Comparison of ENCODE assay signal across 25 cellular contexts in genomic region chr7:43141091-43141490, GRCh38. TPM values are rescaled to one million over a fixed set of nuclear protein-coding genes. Genes with fewer than 3 reads are reported as not detected.
DNase-seq lines count a peak whose midpoint lies in the region; ATAC-seq and TF ChIP-seq lines count a peak whose summit lies in the region.
"Had no signal": no experiment of that assay in that cellular context is flagged by ENCODE, and none has a peak within 500 bp of the region (broad histone marks: within the 10 kb centered on the region; RNA-seq: fewer than 3 reads in every experiment).

No MANE protein-coding gene starts in this region.

- H3K27me3 ChIP-seq in Caco-2 (replicated peaks; ENCODE audit: control insufficient read depth, insufficient read depth, low read length), result no peaks in the 10 kb centered on the region
- no peaks in the 10 kb centered on the region for H3K27me3 ChIP-seq in KMS-11 (ENCODE audit: insufficient read depth, low read depth)
- no peaks in the 10 kb centered on the region for H3K27me3 ChIP-seq in effector memory CD4-positive, alpha-beta T cell (replicated peaks; ENCODE audit: control insufficient read depth, insufficient read depth, low read length, poor library complexity, severe bottlenecking)
- H3K27me3 ChIP-seq in gastrocnemius medialis, result no peaks in the 10 kb centered on the region
- H3K27me3 ChIP-seq: BLaER1, Peyer's patch, tibial nerve had no signal

- DNase-seq in Caco-2 (peak; percentile 47 to 57), astrocyte of the spinal cord (ENCODE audit: low read depth, low spot score) (peak; percentile 53), iPS-NIHi7 (ENCODE audit: extremely low spot score) (peak; percentile 42), HUDEP-2 (lab: John Stamatoyannopoulos, UW; ENCODE audit: unreplicated experiment in 76 of 76) (no peak), globus pallidus (ENCODE audit: low spot score) (no peak), gastrocnemius medialis (no peak)
- DNase-seq in effector memory CD4-positive, alpha-beta T cell, result no peak
- DNase-seq: activated CD4-positive, alpha-beta T cell treated with anti-CD3 and anti-CD28 coated beads, Interleukin-2, amount 10 ng/mL, durations not matched to agents 7 days and 5 days; left ventricle myocardium inferior; NCI-H1105; NCI-H510A; nephron progenitor cell; Peyer's patch; right cardiac atrium; stimulated activated CD4-positive, alpha-beta T cell treated with anti-CD3 and anti-CD28 coated beads, Interleukin-12 subunit alpha, Interleukin-12 subunit beta, amount 100 ng/mL, for 4 hours; stimulated activated naive CD8-positive, alpha-beta T cell treated with anti-CD3 and anti-CD28 coated beads, Interleukin-15, amount 100 ng/mL, for 72 hours; T-helper 2 cell had no signal

- POLR2A ChIA-PET in Caco-2 (lab: Charles Lee), result no interaction called here

- H3K36me3 ChIP-seq in Caco-2 (ENCODE audit: control insufficient read depth, insufficient read depth, low read length) (no peaks in the 10 kb centered on the region), KMS-11 (ENCODE audit: insufficient read depth) (no peaks in the 10 kb centered on the region), gastrocnemius medialis (no peaks in the 10 kb centered on the region)
- no peaks in the 10 kb centered on the region for H3K36me3 ChIP-seq in effector memory CD4-positive, alpha-beta T cell (ENCODE audit: control insufficient read depth, insufficient read depth, low read length)
- H3K36me3 ChIP-seq: left ventricle myocardium inferior, Peyer's patch, tibial nerve had no signal

- H3K27ac Mint-ChIP-seq in Caco-2 (ENCODE audit: unreplicated experiment), result no peak overlapping the region
- H3K27ac Mint-ChIP-seq: activated CD4-positive, alpha-beta T cell treated with anti-CD3 and anti-CD28 coated beads, Interleukin-2, amount 10 ng/mL, durations not matched to agents 7 days and 5 days; activated naive CD4-positive, alpha-beta T cell treated with anti-CD3 and anti-CD28 coated beads, Interleukin-2, amount 50 U/mL, for 72 hours; brain; nephron progenitor cell; stimulated activated naive CD8-positive, alpha-beta T cell treated with anti-CD3 and anti-CD28 coated beads, Interleukin-15, amount 100 ng/mL, for 72 hours had no signal

- intact Hi-C loops in Caco-2 (cut with micrococcal nuclease; ENCODE audit: unreplicated experiment), result no loop called here
- intact Hi-C loops in gastrocnemius medialis (cut with DNase I; ENCODE audit: low total_unique reads), result no loop called here

- H3K4me3 ChIP-seq in Caco-2 (ENCODE audit: low read depth, low read length) (no peak overlapping the region), KMS-11 (IDR thresholded peaks at IDR 0.05; ENCODE audit: insufficient read depth, low read depth, low read length) (no peak overlapping the region), astrocyte of the spinal cord (ENCODE audit: low read depth, low read length) (no peak overlapping the region), gastrocnemius medialis (no peak overlapping the region)
- no peak overlapping the region for H3K4me3 ChIP-seq in effector memory CD4-positive, alpha-beta T cell (ENCODE audit: insufficient read depth, low read depth, low read length, poor library complexity, severe bottlenecking)
- H3K4me3 ChIP-seq: BLaER1, left ventricle myocardium inferior, Peyer's patch, tibial nerve had no signal

- in situ Hi-C loops in astrocyte of the spinal cord (cut with HindIII; ENCODE audit: low sequenced_read_pairs) (no loop called here), gastrocnemius medialis (cut with MboI; ENCODE audit: low sequenced_read_pairs in 4 of 4) (no loop called here)

- no peaks in the 10 kb centered on the region for H3K79me2 ChIP-seq in KMS-11 (ENCODE audit: insufficient read depth, low read depth)
- H3K79me2 ChIP-seq: parathyroid adenoma had no signal

- H3K4me2 ChIP-seq in KMS-11, result peak overlapping the region; percentile 47
- H3K4me2 ChIP-seq: BLaER1 had no signal

- ATAC-seq in gastrocnemius medialis, result no peak
- ATAC-seq: activated naive CD4-positive, alpha-beta T cell treated with anti-CD3 and anti-CD28 coated beads, Interleukin-2, amount 50 U/mL, for 72 hours; right cardiac atrium; stimulated activated naive CD8-positive, alpha-beta T cell treated with anti-CD3 and anti-CD28 coated beads, Interleukin-15, amount 100 ng/mL, for 72 hours had no signal

- no TSS peak for BruUV-seq in Caco-2 (replicated peaks; lab: Mats Ljungman, UMichigan)

- H3K36me3 Mint-ChIP-seq in Caco-2 (ENCODE audit: insufficient read depth, unreplicated experiment), result no peaks in the 10 kb centered on the region
- H3K36me3 Mint-ChIP-seq: activated naive CD4-positive, alpha-beta T cell treated with anti-CD3 and anti-CD28 coated beads, Interleukin-2, amount 50 U/mL, for 72 hours had no signal

- no peak for TF ChIP-seq POLR2A in gastrocnemius medialis (IDR thresholded peaks at IDR 0.05)

- H3K4me1 ChIP-seq in Caco-2, result no peaks in the 10 kb centered on the region
- H3K4me1 ChIP-seq in KMS-11 (ENCODE audit: low read depth, poor library complexity, severe bottlenecking), result peaks cover 60% of the 10 kb centered on the region
- no peaks in the 10 kb centered on the region for H3K4me1 ChIP-seq in effector memory CD4-positive, alpha-beta T cell (ENCODE audit: control insufficient read depth, insufficient read depth, low read length, poor library complexity, severe bottlenecking)
- H3K4me1 ChIP-seq in gastrocnemius medialis, result no peaks in the 10 kb centered on the region
- H3K4me1 ChIP-seq: left ventricle myocardium inferior, Peyer's patch had no signal

- peak overlapping the region; percentile 49 for H3K27ac ChIP-seq in KMS-11
- no peak overlapping the region for H3K27ac ChIP-seq in effector memory CD4-positive, alpha-beta T cell (ENCODE audit: insufficient read depth, low read length, poor library complexity, severe bottlenecking)
- no peak overlapping the region for H3K27ac ChIP-seq in gastrocnemius medialis
- H3K27ac ChIP-seq: BLaER1, left ventricle myocardium inferior, parathyroid adenoma, Peyer's patch, tibial nerve, VCaP had no signal

- no peaks in the 10 kb centered on the region for H3K9me3 Mint-ChIP-seq in Caco-2 (ENCODE audit: unreplicated experiment)
- H3K9me3 Mint-ChIP-seq: activated CD4-positive, alpha-beta T cell treated with anti-CD3 and anti-CD28 coated beads, Interleukin-2, amount 10 ng/mL, durations not matched to agents 7 days and 5 days; activated naive CD4-positive, alpha-beta T cell treated with anti-CD3 and anti-CD28 coated beads, Interleukin-2, amount 50 U/mL, for 72 hours; brain; nephron progenitor cell; stimulated activated naive CD8-positive, alpha-beta T cell treated with anti-CD3 and anti-CD28 coated beads, Interleukin-15, amount 100 ng/mL, for 72 hours had no signal

- TF ChIP-seq CTCF in Caco-2 (IDR thresholded peaks at IDR 0.05; ENCODE audit: insufficient read depth in 1 of 2, low read depth in 1 of 2, low read length in 1 of 2, severe bottlenecking in 1 of 2, unreplicated experiment in 1 of 2) (no peak), KMS-11 (conservative IDR thresholded peaks at IDR 0.05; ENCODE audit: low read depth, low read length) (no peak), astrocyte of the spinal cord (IDR thresholded peaks at IDR 0.05; ENCODE audit: low read depth, low read length) (no peak), gastrocnemius medialis (IDR thresholded peaks at IDR 0.05 in 4 of 5, conservative IDR thresholded peaks at IDR 0.05 in 1 of 5) (no peak)

- no peak overlapping the region; the same call in 1 of the 2 replicates for H3K9ac ChIP-seq in KMS-11
- H3K9ac ChIP-seq: BLaER1, parathyroid adenoma had no signal

- H3K27me3 Mint-ChIP-seq in Caco-2 (ENCODE audit: insufficient read depth, unreplicated experiment), result peaks cover 9% of the 10 kb centered on the region
- H3K27me3 Mint-ChIP-seq: brain had no signal

- H2AFZ ChIP-seq in KMS-11 (ENCODE audit: low read depth), result peak overlapping the region; percentile 16
- H2AFZ ChIP-seq: parathyroid adenoma had no signal

- H4K20me1 ChIP-seq in KMS-11 (ENCODE audit: insufficient read depth), result no peaks in the 10 kb centered on the region
- H4K20me1 ChIP-seq: BLaER1 had no signal

- peaks cover 6% of the 10 kb centered on the region for H3K4me1 Mint-ChIP-seq in Caco-2 (ENCODE audit: low read depth, unreplicated experiment)
- H3K4me1 Mint-ChIP-seq: activated CD4-positive, alpha-beta T cell treated with anti-CD3 and anti-CD28 coated beads, Interleukin-2, amount 10 ng/mL, durations not matched to agents 7 days and 5 days; stimulated activated naive CD8-positive, alpha-beta T cell treated with anti-CD3 and anti-CD28 coated beads, Interleukin-15, amount 100 ng/mL, for 72 hours had no signal

- CTCF ChIA-PET in Caco-2 (lab: Charles Lee), result no interaction called here

- H3K4me3 Mint-ChIP-seq in Caco-2 (ENCODE audit: unreplicated experiment), result no peak overlapping the region
- H3K4me3 Mint-ChIP-seq: activated CD4-positive, alpha-beta T cell treated with anti-CD3 and anti-CD28 coated beads, Interleukin-2, amount 10 ng/mL, durations not matched to agents 7 days and 5 days; brain; nephron progenitor cell; stimulated activated naive CD8-positive, alpha-beta T cell treated with anti-CD3 and anti-CD28 coated beads, Interleukin-15, amount 100 ng/mL, for 72 hours had no signal

- no peaks in the 10 kb centered on the region for H3K9me3 ChIP-seq in Caco-2
- no peaks in the 10 kb centered on the region for H3K9me3 ChIP-seq in effector memory CD4-positive, alpha-beta T cell (ENCODE audit: control insufficient read depth, low read length)
- H3K9me3 ChIP-seq in gastrocnemius medialis, result no peaks in the 10 kb centered on the region
- H3K9me3 ChIP-seq: left ventricle myocardium inferior, Peyer's patch, tibial nerve had no signal

RNA-seq across cellular contexts. Expression of gene HECW1, which starts 28.6 kb away (rescaled TPM):
- total RNA-seq in Caco-2 (2022) (1.7 and 1.8 TPM in 2 replicates), gastrocnemius medialis (1 to 10 TPM; 1.2 to 3.9 (median 2.0) TPM)
- total RNA-seq: activated CD4-positive, alpha-beta T cell treated with anti-CD3 and anti-CD28 coated beads, Interleukin-2, amount 10 ng/mL, durations not matched to agents 7 days and 5 days; activated naive CD4-positive, alpha-beta T cell treated with anti-CD3 and anti-CD28 coated beads, Interleukin-2, amount 50 U/mL, for 72 hours; left ventricle myocardium inferior; right cardiac atrium; SK-MEL-5 had no signal

Comparison
In these comparisons a context has a peak if more than half of its experiments do, and no peak if none do; other contexts are left out.
1. DNase-seq: peak in Caco-2 (2 of 2), astrocyte of the spinal cord (single experiment) and iPS-NIHi7 (single experiment); none in effector memory CD4-positive, alpha-beta T cell (0 of 3), HUDEP-2 (0 of 76), globus pallidus (single experiment) and gastrocnemius medialis (0 of 2).